ENCODE assay signal across 2 cellular contexts in the genomic region with DNA sequence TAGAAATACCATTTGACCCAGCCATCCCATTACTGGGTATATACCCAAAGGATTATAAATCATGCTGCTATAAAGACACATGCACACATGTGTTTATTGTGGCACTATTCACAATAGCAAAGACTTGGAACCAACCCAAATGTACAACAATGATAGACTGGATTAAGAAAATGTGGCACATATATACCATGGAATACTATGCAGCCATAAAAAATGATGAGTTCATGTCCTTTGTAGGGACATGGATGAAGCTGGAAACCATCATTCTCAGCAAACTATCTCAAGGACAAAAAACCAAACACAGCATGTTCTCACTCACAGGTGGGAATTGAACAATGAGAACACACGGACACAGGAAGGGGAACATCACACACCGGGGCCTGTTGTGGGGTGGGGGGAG. TPM values are rescaled to one million over a fixed set of nuclear protein-coding genes. Genes with fewer than 3 reads are reported as not detected.
"Had no signal": no experiment of that assay in that cellular context is flagged by ENCODE, and none has a peak within 500 bp of the region (broad histone marks: within the 10 kb centered on the region; RNA-seq: fewer than 3 reads in every experiment).

No MANE protein-coding gene starts in this region.

RNA-seq across cellular contexts. Expression of a gene that starts 39.2 kb away (rescaled TPM):
- total RNA-seq: K562 had no signal
- polyA plus RNA-seq: IgD-negative memory B cell, K562 had no signal
